In the genomic region with DNA sequence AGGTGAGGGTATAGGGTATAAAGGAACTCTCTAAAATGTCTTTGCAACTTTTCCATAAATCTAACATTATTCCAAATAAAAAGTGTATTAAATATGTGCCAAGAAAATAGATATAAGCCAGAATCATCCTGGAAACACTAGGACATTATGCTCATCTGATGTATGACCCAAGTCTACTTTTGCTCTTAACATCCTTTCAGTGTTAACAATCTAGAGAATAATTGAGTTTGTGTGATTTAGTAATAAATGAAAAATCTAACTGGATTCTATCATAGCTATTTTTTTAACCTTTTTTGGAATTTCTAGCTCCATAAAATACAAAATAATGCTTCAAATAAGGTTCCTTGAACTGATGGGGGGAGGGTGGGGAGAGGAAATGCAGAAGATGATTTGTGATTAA, we compare ENCODE assay signal across 2 cellular contexts.
A peak's percentile ranks its signal among the peaks of the same experiment; 100 is the strongest.
TF ChIP-seq lines count a peak whose summit lies in the region.

No MANE protein-coding gene starts in this region.

TF ChIP-seq in SK-N-SH treated with all-trans-retinoic acid at 6 μM for 48 hours, 23 proteins besides CTCF, POLR2A, EP300 and RAD21 (continued from another document):
- TF ChIP-seq CSDC2 (CRISPR knock-in tag; IDR thresholded peaks at IDR 0.05): no peak
- TF ChIP-seq ISL1 (CRISPR knock-in tag; IDR thresholded peaks at IDR 0.05): peak; percentile 93
- no peak for TF ChIP-seq RARB (CRISPR knock-in tag; IDR thresholded peaks at IDR 0.05)
- TF ChIP-seq GLIS3 (CRISPR knock-in tag; IDR thresholded peaks at IDR 0.05): no peak

TF ChIP-seq in SK-N-SH, 30 proteins besides CTCF, POLR2A, EP300 and RAD21 (continued from another document):
- no peak for TF ChIP-seq NRF1 (IDR thresholded peaks at IDR 0.05; ENCODE audit: low read depth, low read length)
TF ChIP-seq in SK-N-SH: peak in this region for 0.
